In genomic region chr15:48999314-48999713, GRCh38 we compare ENCODE assay signal across 34 cellular contexts.
"Had no signal": no experiment of that assay in that cellular context is flagged by ENCODE, and none has a peak within 500 bp of the region (broad histone marks: within the 10 kb centered on the region; RNA-seq: fewer than 3 reads in every experiment).

No MANE protein-coding gene starts in this region.

- H3K27me3 ChIP-seq: MG63 had no signal

- DNase-seq: Karpas-422, Kasumi-1, MG63, MM.1S, MV-4-11, NCI-H1048, NCI-H1092, NCI-H1092 treated with DMSO at 0.1 percent for 48 hours, NCI-H1105, NCI-H1105 treated with DMSO at 0.1 percent for 48 hours, NCI-H1417, NCI-H1417 treated with DMSO at 0.1 percent for 48 hours, NCI-H1436, NCI-H1436 treated with DMSO at 0.1 percent for 48 hours, NCI-H146, NCI-H1694, NCI-H1694 treated with DMSO at 0.1 percent for 48 hours, NCI-H187, NCI-H187 treated with DMSO at 0.1 percent for 48 hours, NCI-H1930, NCI-H2029, NCI-H2029 treated with DMSO at 0.1 percent for 48 hours, NCI-H2081, NCI-H2081 treated with DMSO at 0.1 percent for 48 hours, NCI-H2107, NCI-H2171, NCI-H2171 treated with DMSO at 0.1 percent for 48 hours, NCI-H2227 treated with DMSO at 0.1 percent for 48 hours, NCI-H226, NCI-H345, NCI-H446, NCI-H446 treated with DMSO at 0.1 percent for 48 hours, NCI-H510A, NCI-H510A treated with DMSO at 0.1 percent for 48 hours had no signal

- H3K4me3 ChIP-seq: MG63 had no signal
